ENCODE assay signal across 22 cellular contexts in genomic region chr16:56019274-56019673, GRCh38.
DNase-seq lines count a peak whose midpoint lies in the region; TF ChIP-seq lines count a peak whose summit lies in the region.
"Had no signal": no experiment of that assay in that cellular context is flagged by ENCODE, and none has a peak within 500 bp of the region (broad histone marks: within the 10 kb centered on the region; RNA-seq: fewer than 3 reads in every experiment).

No MANE protein-coding gene starts in this region.

- H3K27ac Mint-ChIP-seq in glutamatergic neuron (ENCODE audit: unreplicated experiment): peak overlapping the region; percentile 90
- H3K27ac Mint-ChIP-seq: CD8-positive, alpha-beta T cell; T-cell had no signal

- peak overlapping the region; percentile 76 for H3K27ac ChIP-seq in BLaER1
- H3K27ac ChIP-seq in prostate gland: no peak overlapping the region
- H3K27ac ChIP-seq: GM23248, HL-60, PC-9, SJCRH30 had no signal

- peaks cover 16% of the 10 kb centered on the region for H3K27me3 Mint-ChIP-seq in glutamatergic neuron (ENCODE audit: unreplicated experiment)

- H3K9me3 ChIP-seq in BLaER1 (peaks cover 7% of the 10 kb centered on the region; the same call in 1 of the 2 replicates), prostate gland (no peaks in the 10 kb centered on the region)
- H3K9me3 ChIP-seq: Caco-2, SJCRH30 had no signal

- TF ChIP-seq CTCF in glutamatergic neuron (IDR thresholded peaks at IDR 0.05; ENCODE audit: partially characterized antibody, unreplicated experiment) (no peak), prostate gland (IDR thresholded peaks at IDR 0.05) (no peak)

- H3K4me3 Mint-ChIP-seq in glutamatergic neuron (ENCODE audit: unreplicated experiment): peak overlapping the region; percentile 34
- H3K4me3 Mint-ChIP-seq: CD8-positive, alpha-beta T cell; T-cell had no signal

- peak overlapping the region; percentile 74; the same call in 1 of the 2 replicates for H3K9ac ChIP-seq in BLaER1
- H3K9ac ChIP-seq: GM23248 had no signal

- H3K4me1 Mint-ChIP-seq in glutamatergic neuron (ENCODE audit: low read depth, unreplicated experiment): peaks cover 58% of the 10 kb centered on the region
- H3K4me1 Mint-ChIP-seq: T-cell had no signal

- no peaks in the 10 kb centered on the region for H3K27me3 ChIP-seq in BLaER1
- no peaks in the 10 kb centered on the region for H3K27me3 ChIP-seq in prostate gland (replicated peaks; ENCODE audit: insufficient read depth)
- H3K27me3 ChIP-seq: SJCRH30 had no signal

- H3K4me2 ChIP-seq in BLaER1: peak overlapping the region; percentile 80
- H3K4me2 ChIP-seq: PC-9 had no signal

- intact Hi-C loops in prostate gland (cut with DNase I): no loop called here

- H3K36me3 Mint-ChIP-seq in glutamatergic neuron (ENCODE audit: unreplicated experiment): no peaks in the 10 kb centered on the region
- H3K36me3 Mint-ChIP-seq: CD8-positive, alpha-beta T cell; T-cell had no signal

- H3K4me3 ChIP-seq in BLaER1 (peak overlapping the region; percentile 6; the same call in 1 of the 2 replicates), prostate gland (no peak overlapping the region)
- H3K4me3 ChIP-seq: GM23248, PC-9, SJCRH30 had no signal

- peaks cover 16% of the 10 kb centered on the region for H3K9me3 Mint-ChIP-seq in glutamatergic neuron (ENCODE audit: unreplicated experiment)
- H3K9me3 Mint-ChIP-seq: CD8-positive, alpha-beta T cell had no signal

- CTCF ChIA-PET in HEK293T (lab: Yijun Ruan, JAX): no interaction called here

- no peak for TF ChIP-seq POLR2A in prostate gland (IDR thresholded peaks at IDR 0.05)

- H3K4me1 ChIP-seq in BLaER1 (peaks cover 51% of the 10 kb centered on the region), prostate gland (replicated peaks) (no peaks in the 10 kb centered on the region)
- H3K4me1 ChIP-seq: Caco-2, SJCRH30 had no signal

- POLR2A ChIA-PET in HEK293T (lab: Yijun Ruan, JAX): no interaction called here

- H3K36me3 ChIP-seq in BLaER1: no peaks in the 10 kb centered on the region
- H3K36me3 ChIP-seq in prostate gland: no peaks in the 10 kb centered on the region
- H3K36me3 ChIP-seq: SJCRH30 had no signal

- H4K20me1 ChIP-seq in BLaER1: no peaks in the 10 kb centered on the region

- DNase-seq in NCI-H1694 (lab: John Stamatoyannopoulos, UW) (peak; percentile 74), NCI-H524 treated with DMSO at 0.1 percent for 48 hours (lab: John Stamatoyannopoulos, UW) (peak; percentile 86), glutamatergic neuron (no peak), HEK293T (ENCODE audit: extremely low spot score) (no peak), prostate gland (ENCODE audit: low spot score) (no peak), HT-29 (ENCODE audit: low spot score) (no peak)
- DNase-seq: 8988T; ACHN; C1 segment of cervical spinal cord; Caco-2; CD8-positive, alpha-beta T cell; DMS153; DND-41; GM23248; H7; NCI-H1417 treated with DMSO at 0.1 percent for 48 hours; NCI-H748 treated with DMSO at 0.1 percent for 48 hours; PC-9; SJCRH30; T-cell had no signal

TF ChIP-seq in HEK293T, 16 proteins besides CTCF, POLR2A, EP300 and RAD21:
- TF ChIP-seq SP1 (IDR thresholded peaks at IDR 0.05): no peak
TF ChIP-seq in HEK293T: peak in this region for 0.

Comparison
In these comparisons a context has a peak if more than half of its experiments do, and no peak if none do; other contexts are left out.
1. DNase-seq: peak in NCI-H1694 (single experiment) and NCI-H524 treated with DMSO at 0.1 percent for 48 hours (single experiment); none in glutamatergic neuron (single experiment), HEK293T (single experiment), prostate gland (single experiment) and HT-29 (single experiment).